1 cellular context compared by ENCODE assay signal in genomic region chr10:103840747-103841085, GRCh38.
TF ChIP-seq lines count a peak whose summit lies in the region.

No MANE protein-coding gene starts in this region.

TF ChIP-seq in WTC11, 78 proteins besides CTCF, POLR2A, EP300 and RAD21 (continued from another document):
- no peak for TF ChIP-seq ZSCAN18 (CRISPR knock-in tag; IDR thresholded peaks at IDR 0.05)
- no peak for TF ChIP-seq ATF6 (CRISPR knock-in tag; IDR thresholded peaks at IDR 0.05)
- TF ChIP-seq ZNF671 (CRISPR knock-in tag; IDR thresholded peaks at IDR 0.05): no peak
- TF ChIP-seq ESRRA (CRISPR knock-in tag; IDR thresholded peaks at IDR 0.05; ENCODE audit: borderline replicate concordance): no peak
- no peak for TF ChIP-seq GABPB1 (CRISPR knock-in tag; IDR thresholded peaks at IDR 0.05)
- no peak for TF ChIP-seq ZNF416 (CRISPR knock-in tag; IDR thresholded peaks at IDR 0.05)
- TF ChIP-seq FOXK1 (CRISPR knock-in tag; IDR thresholded peaks at IDR 0.05): no peak
- TF ChIP-seq E2F1 (CRISPR knock-in tag; IDR thresholded peaks at IDR 0.05): no peak
- TF ChIP-seq ZNF423 (CRISPR knock-in tag; IDR thresholded peaks at IDR 0.05): no peak
- TF ChIP-seq NFYB (CRISPR knock-in tag; conservative IDR thresholded peaks at IDR 0.05; ENCODE audit: low read depth): no peak
- TF ChIP-seq NR2C2 (CRISPR knock-in tag; IDR thresholded peaks at IDR 0.05): no peak
- TF ChIP-seq MAX (CRISPR knock-in tag; IDR thresholded peaks at IDR 0.05): no peak
- no peak for TF ChIP-seq ZNF512 (CRISPR knock-in tag; IDR thresholded peaks at IDR 0.05; ENCODE audit: borderline replicate concordance)
